ENCODE assay signal across 21 cellular contexts in the genomic region with DNA sequence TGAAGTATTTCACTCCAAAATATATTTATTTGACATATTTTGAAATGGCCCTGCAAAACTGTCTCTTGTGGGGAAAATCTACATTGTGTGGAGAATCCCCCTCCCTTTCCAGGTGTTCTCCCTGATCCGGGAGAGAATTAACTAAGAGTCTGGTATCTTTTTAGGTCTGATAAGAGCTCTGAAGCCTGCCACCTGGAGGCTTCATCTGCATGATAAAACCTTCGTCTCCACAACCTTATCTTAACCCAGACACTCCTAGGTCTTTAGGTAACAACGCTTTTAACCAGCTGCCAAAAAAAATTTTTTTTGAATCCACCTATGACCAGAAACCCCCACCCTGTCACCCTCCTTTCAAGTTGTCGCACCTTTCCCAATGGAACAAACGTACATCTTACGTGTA. TPM values are rescaled to one million over a fixed set of nuclear protein-coding genes. Genes with fewer than 3 reads are reported as not detected.
A peak's percentile ranks its signal among the peaks of the same experiment; 100 is the strongest.
DNase-seq lines count a peak whose midpoint lies in the region; TF ChIP-seq lines count a peak whose summit lies in the region.
"Had no signal": no experiment of that assay in that cellular context is flagged by ENCODE, and none has a peak within 500 bp of the region (broad histone marks: within the 10 kb centered on the region; RNA-seq: fewer than 3 reads in every experiment).

No MANE protein-coding gene starts in this region.

- H3K4me1 Mint-ChIP-seq in glutamatergic neuron (ENCODE audit: low read depth, unreplicated experiment) (peaks cover 35% of the 10 kb centered on the region), nephron (peaks cover 23% of the 10 kb centered on the region), HFFc6 (ENCODE audit: low read depth) (no peaks in the 10 kb centered on the region)

- TF ChIP-seq CTCF in glutamatergic neuron (IDR thresholded peaks at IDR 0.05; ENCODE audit: partially characterized antibody, unreplicated experiment) (no peak), nephron (IDR thresholded peaks at IDR 0.05; ENCODE audit: unreplicated experiment in 3 of 3) (no peak), HFFc6 (IDR thresholded peaks at IDR 0.05) (no peak)

- H3K27me3 Mint-ChIP-seq in glutamatergic neuron (ENCODE audit: unreplicated experiment) (no peaks in the 10 kb centered on the region), nephron (ENCODE audit: low read depth) (no peaks in the 10 kb centered on the region), HFFc6 (ENCODE audit: insufficient read depth) (peaks cover 1% of the 10 kb centered on the region; the same call in 1 of the 2 replicates)

- intact Hi-C loops in head of caudate nucleus (cut with DNase I) = no loop called here

- H3K36me3 Mint-ChIP-seq in glutamatergic neuron (ENCODE audit: unreplicated experiment) = no peaks in the 10 kb centered on the region
- H3K36me3 Mint-ChIP-seq in nephron (ENCODE audit: low read depth) = no peaks in the 10 kb centered on the region
- no peaks in the 10 kb centered on the region for H3K36me3 Mint-ChIP-seq in HFFc6 (ENCODE audit: low read depth)

- DNase-seq in ELF-1 (ENCODE audit: low read depth, low spot score) (peak; percentile 21), NCI-H82 treated with DMSO at 0.1 percent for 48 hours (lab: John Stamatoyannopoulos, UW; ENCODE audit: unreplicated experiment) (peak; percentile 10), glutamatergic neuron (no peak), head of caudate nucleus (no peak), HFFc6 (no peak), NOMO-1 (lab: John Stamatoyannopoulos, UW; ENCODE audit: unreplicated experiment in 2 of 2) (no peak)
- DNase-seq in effector CD4-positive, alpha-beta T cell = no peak
- DNase-seq: activated CD8-positive, alpha-beta memory T cell treated with anti-CD3 and anti-CD28 coated beads for 24 hours; activated naive CD4-positive, alpha-beta T cell; activated T-cell treated with anti-CD3 and anti-CD28 coated beads, Interleukin-2, amount 50 U/mL, for 1 hour; adrenal gland; BE2C; DMS79; effector memory CD4-positive, alpha-beta T cell; kidney glomerular epithelial cell; MM.1S; NCI-H1417; NCI-H2107; NCI-H510A treated with DMSO at 0.1 percent for 48 hours had no signal

- H3K4me3 Mint-ChIP-seq in glutamatergic neuron (ENCODE audit: unreplicated experiment) (peak overlapping the region; percentile 65), nephron (no peak overlapping the region), HFFc6 (no peak overlapping the region)

- H3K9me3 Mint-ChIP-seq in glutamatergic neuron (ENCODE audit: unreplicated experiment) (peaks cover 4% of the 10 kb centered on the region), nephron (no peaks in the 10 kb centered on the region), HFFc6 (no peaks in the 10 kb centered on the region)

- H3K27ac Mint-ChIP-seq in glutamatergic neuron (ENCODE audit: unreplicated experiment) = peak overlapping the region; percentile 80
- H3K27ac Mint-ChIP-seq in nephron = peak overlapping the region; percentile 18 to 79 (median 41)
- no peak overlapping the region for H3K27ac Mint-ChIP-seq in HFFc6

RNA-seq across cellular contexts. Expression of gene FAM184A, which starts 43.0 kb away (rescaled TPM):
- total RNA-seq in glutamatergic neuron (ENCODE audit: unreplicated experiment) = 20.0 TPM
- not detected for total RNA-seq in HFFc6 (2021; fragmentation: NEBNext Ultra II Directional; extraction: Animal tissue kit (Norgen Biotek cat#: 25700))
- total RNA-seq: SJSA1 had no signal

Comparison
In these comparisons a context has a peak if more than half of its experiments do, and no peak if none do; other contexts are left out.
1. DNase-seq: peak in ELF-1 (single experiment) and NCI-H82 treated with DMSO at 0.1 percent for 48 hours (single experiment); none in glutamatergic neuron (single experiment), effector CD4-positive, alpha-beta T cell (single experiment), head of caudate nucleus (0 of 42), HFFc6 (single experiment) and NOMO-1 (0 of 2).
2. RNA of gene FAM184A, which starts 43.0 kb away (total RNA-seq): 20.0 TPM in glutamatergic neuron (single experiment); not detected in HFFc6; every median in the first group is over 10 times any median in the second.